2 cellular contexts compared by ENCODE assay signal in the genomic region with DNA sequence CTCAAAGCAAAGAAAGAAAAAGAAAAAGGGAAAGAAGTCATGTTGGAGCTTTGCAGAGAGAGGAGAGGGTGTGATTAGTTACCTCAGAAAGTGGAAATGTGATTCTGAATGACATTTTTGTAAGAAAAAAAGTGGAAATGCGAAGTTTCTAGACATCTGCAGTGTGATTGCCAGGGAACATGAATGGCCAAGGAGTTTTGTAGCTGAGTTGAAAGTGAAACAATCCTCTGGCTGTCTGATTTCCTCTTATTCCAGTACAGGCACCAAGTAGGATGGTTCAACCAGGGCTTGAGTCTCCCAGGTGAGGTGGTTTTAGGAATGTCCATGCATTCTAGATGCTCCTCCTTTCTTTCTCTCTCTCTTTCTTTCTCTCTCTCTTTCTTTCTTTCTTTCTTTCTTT.
TF ChIP-seq lines count a peak whose summit lies in the region.

No MANE protein-coding gene starts in this region.

TF ChIP-seq in SK-N-SH, 30 proteins besides CTCF, POLR2A, EP300 and RAD21:
- TF ChIP-seq EZH2phosphoT487 (IDR thresholded peaks at IDR 0.05; ENCODE audit: borderline replicate concordance, low read depth) = no peak
- TF ChIP-seq TEAD4 (IDR thresholded peaks at IDR 0.05; ENCODE audit: borderline replicate concordance, insufficient read depth) = no peak
- TF ChIP-seq USF2 (IDR thresholded peaks at IDR 0.05; ENCODE audit: borderline replicate concordance, low read depth, low read length) = no peak
- TF ChIP-seq, protein P1, sequence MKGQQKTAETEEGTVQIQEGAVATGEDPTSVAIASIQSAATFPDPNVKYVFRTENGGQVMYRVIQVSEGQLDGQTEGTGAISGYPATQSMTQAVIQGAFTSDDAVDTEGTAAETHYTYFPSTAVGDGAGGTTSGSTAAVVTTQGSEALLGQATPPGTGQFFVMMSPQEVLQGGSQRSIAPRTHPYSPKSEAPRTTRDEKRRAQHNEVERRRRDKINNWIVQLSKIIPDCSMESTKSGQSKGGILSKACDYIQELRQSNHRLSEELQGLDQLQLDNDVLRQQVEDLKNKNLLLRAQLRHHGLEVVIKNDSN (IDR thresholded peaks at IDR 0.05; ENCODE audit: borderline replicate concordance, low read depth) = no peak
- TF ChIP-seq FOXJ3 (CRISPR knock-in tag; IDR thresholded peaks at IDR 0.05) = no peak
- no peak for TF ChIP-seq RFX5 (IDR thresholded peaks at IDR 0.05; ENCODE audit: low read length)
- TF ChIP-seq, protein P2, sequence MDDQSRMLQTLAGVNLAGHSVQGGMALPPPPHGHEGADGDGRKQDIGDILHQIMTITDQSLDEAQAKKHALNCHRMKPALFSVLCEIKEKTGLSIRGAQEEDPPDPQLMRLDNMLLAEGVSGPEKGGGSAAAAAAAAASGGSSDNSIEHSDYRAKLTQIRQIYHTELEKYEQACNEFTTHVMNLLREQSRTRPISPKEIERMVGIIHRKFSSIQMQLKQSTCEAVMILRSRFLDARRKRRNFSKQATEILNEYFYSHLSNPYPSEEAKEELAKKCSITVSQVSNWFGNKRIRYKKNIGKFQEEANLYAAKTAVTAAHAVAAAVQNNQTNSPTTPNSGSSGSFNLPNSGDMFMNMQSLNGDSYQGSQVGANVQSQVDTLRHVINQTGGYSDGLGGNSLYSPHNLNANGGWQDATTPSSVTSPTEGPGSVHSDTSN (IDR thresholded peaks at IDR 0.05) = no peak
- TF ChIP-seq GATA2 (CRISPR knock-in tag; IDR thresholded peaks at IDR 0.05) = no peak
- TF ChIP-seq, protein P3, sequence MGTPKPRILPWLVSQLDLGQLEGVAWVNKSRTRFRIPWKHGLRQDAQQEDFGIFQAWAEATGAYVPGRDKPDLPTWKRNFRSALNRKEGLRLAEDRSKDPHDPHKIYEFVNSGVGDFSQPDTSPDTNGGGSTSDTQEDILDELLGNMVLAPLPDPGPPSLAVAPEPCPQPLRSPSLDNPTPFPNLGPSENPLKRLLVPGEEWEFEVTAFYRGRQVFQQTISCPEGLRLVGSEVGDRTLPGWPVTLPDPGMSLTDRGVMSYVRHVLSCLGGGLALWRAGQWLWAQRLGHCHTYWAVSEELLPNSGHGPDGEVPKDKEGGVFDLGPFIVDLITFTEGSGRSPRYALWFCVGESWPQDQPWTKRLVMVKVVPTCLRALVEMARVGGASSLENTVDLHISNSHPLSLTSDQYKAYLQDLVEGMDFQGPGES (IDR thresholded peaks at IDR 0.05; ENCODE audit: low read depth, low read length) = no peak
- no peak for TF ChIP-seq RXRA (IDR thresholded peaks at IDR 0.05; ENCODE audit: borderline replicate concordance, low read depth)
- no peak for TF ChIP-seq NRF1 (IDR thresholded peaks at IDR 0.05; ENCODE audit: low read depth, low read length)

TF ChIP-seq in SK-N-SH treated with all-trans-retinoic acid at 6 μM for 48 hours, 23 proteins besides CTCF, POLR2A, EP300 and RAD21:
- no peak for TF ChIP-seq ZNF70 (CRISPR knock-in tag; IDR thresholded peaks at IDR 0.05)
- no peak for TF ChIP-seq ZFP30 (CRISPR knock-in tag; IDR thresholded peaks at IDR 0.05)
- TF ChIP-seq TOX (CRISPR knock-in tag; IDR thresholded peaks at IDR 0.05; ENCODE audit: borderline replicate concordance) = no peak
- no peak for TF ChIP-seq ZNF565 (CRISPR knock-in tag; conservative IDR thresholded peaks at IDR 0.05; ENCODE audit: low read depth)
- no peak for TF ChIP-seq ZNF8 (CRISPR knock-in tag; IDR thresholded peaks at IDR 0.05)
